ENCODE assay signal across 8 cellular contexts in the genomic region with DNA sequence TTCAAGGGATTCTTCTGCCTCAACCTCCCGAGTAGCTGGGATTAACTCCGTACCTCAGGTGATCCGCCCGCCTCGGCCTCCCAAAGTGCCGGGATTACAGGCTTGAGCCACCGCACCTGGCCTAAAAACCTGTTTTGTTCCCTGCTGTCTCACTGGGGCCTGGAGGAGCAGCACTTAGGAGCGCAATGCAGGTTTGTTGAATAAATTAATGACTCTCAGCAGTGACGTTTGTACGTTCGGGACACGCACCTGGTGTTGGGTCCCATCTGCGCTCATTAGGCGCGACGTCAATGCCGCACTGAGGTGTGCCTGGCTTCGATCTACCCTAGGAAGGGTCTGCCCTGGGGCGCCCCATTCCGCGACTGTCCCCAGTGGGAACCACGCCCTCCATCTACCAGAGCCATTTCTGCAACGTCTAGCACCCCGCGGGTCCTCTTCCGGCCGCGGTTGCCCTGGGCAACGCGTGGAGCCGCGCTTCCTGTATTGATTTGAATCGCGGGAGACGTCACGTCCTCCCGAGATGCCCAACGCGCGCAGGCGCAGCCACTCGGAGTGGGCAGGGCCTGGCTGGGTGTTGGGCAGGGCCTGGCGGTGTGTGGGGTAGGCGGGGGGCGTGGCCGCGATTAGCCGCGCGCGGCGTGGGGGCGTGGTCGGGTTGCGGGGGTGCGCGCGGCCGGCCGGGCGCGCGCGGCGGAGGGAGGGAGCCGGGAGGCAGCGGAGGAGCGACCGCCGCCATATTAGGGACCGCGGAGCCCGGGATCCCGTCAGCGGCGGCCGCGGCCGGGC. TPM values are rescaled to one million over a fixed set of nuclear protein-coding genes. Genes with fewer than 3 reads are reported as not detected.
DNase-seq lines count a peak whose midpoint lies in the region; ATAC-seq, FAIRE-seq and TF ChIP-seq lines count a peak whose summit lies in the region.

Gene FZR1 (plus strand): TSS at position 714 of the 786 bp plus-strand sequence. CDS start 16,679 bp downstream, outside the sequence.

- TSS peak; percentile 88 for BruUV-seq in A673 (replicated peaks; lab: Mats Ljungman, UMichigan)

- H3K27ac ChIP-seq in A673 (ENCODE audit: low read depth, low read length, poor library complexity, severe bottlenecking): peak within 1 kb of the TSS; percentile 90
- H3K27ac ChIP-seq in VCaP: peak within 1 kb of the TSS; percentile 85
- H3K27ac ChIP-seq in breast epithelium: peak within 1 kb of the TSS; percentile 95 to 98
- peak within 1 kb of the TSS; percentile 66 for H3K27ac ChIP-seq in iPS-20b (ENCODE audit: low read length)
- H3K27ac ChIP-seq in small intestine (ENCODE audit: low read depth in 1 of 2, low read length in 1 of 2): peak within 1 kb of the TSS; percentile 91

- 1 to 2% (median 1%) methylated on average over 56 to 79 of the region's 79 CpGs for WGBS in small intestine, 3 donors

- H3K9me3 ChIP-seq in A673 (ENCODE audit: low read depth, low read length, poor library complexity, severe bottlenecking): no peaks in the 10 kb centered on the region
- no peaks in the 10 kb centered on the region for H3K9me3 ChIP-seq in breast epithelium
- no peaks in the 10 kb centered on the region for H3K9me3 ChIP-seq in iPS-20b (ENCODE audit: insufficient read depth, low read depth, low read length)
- no peaks in the 10 kb centered on the region for H3K9me3 ChIP-seq in small intestine (ENCODE audit: control insufficient read depth, low read depth)

- intact Hi-C loops in A673 (cut with micrococcal nuclease; ENCODE audit: unreplicated experiment): no loop called here
- intact Hi-C loops in breast epithelium (cut with DNase I; ENCODE audit: low total_unique reads): no loop called here

- H3K4me3 ChIP-seq in A673 (ENCODE audit: low read depth, low read length, poor library complexity, severe bottlenecking): peak within 1 kb of the TSS; percentile 99
- peak within 1 kb of the TSS; percentile 86 to 100 (median 91) for H3K4me3 ChIP-seq in breast epithelium
- peak within 1 kb of the TSS; percentile 76 for H3K4me3 ChIP-seq in iPS-20b (ENCODE audit: low read length)
- H3K4me3 ChIP-seq in small intestine (ENCODE audit: low read depth in 1 of 2, low read length in 2 of 2): peak within 1 kb of the TSS; percentile 96

- FAIRE-seq in small intestine (lab: Jason Lieb, UNC): no peak

- H3K4me1 ChIP-seq in A673 (ENCODE audit: insufficient read depth, low read length, poor library complexity, severe bottlenecking): peaks cover 23% of the 10 kb centered on the region
- peaks cover 0 to 9% of the 10 kb centered on the region in 2 donors for H3K4me1 ChIP-seq in breast epithelium
- H3K4me1 ChIP-seq in iPS-20b (ENCODE audit: insufficient read depth, low read length): no peaks in the 10 kb centered on the region
- peaks cover 0 to 4% of the 10 kb centered on the region in 2 donors for H3K4me1 ChIP-seq in small intestine (ENCODE audit: control insufficient read depth in 2 of 2, insufficient read depth in 1 of 2, low read depth in 1 of 2, low read length in 1 of 2)

- POLR2A ChIA-PET in A673 (lab: Charles Lee; ENCODE audit: low non-redundant PET): no interaction called here

- peaks cover 20% of the 10 kb centered on the region for H3K36me3 ChIP-seq in A673 (ENCODE audit: insufficient read depth, low read length, poor library complexity, severe bottlenecking)
- no peaks in the 10 kb centered on the region for H3K36me3 ChIP-seq in breast epithelium
- H3K36me3 ChIP-seq in iPS-20b (ENCODE audit: insufficient read depth, low read depth, low read length): peaks cover 12% of the 10 kb centered on the region
- peaks cover 2% of the 10 kb centered on the region in 2 donors for H3K36me3 ChIP-seq in small intestine (ENCODE audit: control insufficient read depth in 2 of 2, insufficient read depth in 2 of 2, low read length in 2 of 2)

- TF ChIP-seq CTCF in A673 (conservative IDR thresholded peaks at IDR 0.05; ENCODE audit: low read depth, low read length) (0 out of 2 replicates have a peak, but pooled peaks have one; percentile 5), VCaP (conservative IDR thresholded peaks at IDR 0.05) (no peak), breast epithelium (IDR thresholded peaks at IDR 0.05) (no peak)

- CTCF ChIA-PET in A673 (lab: Charles Lee): interaction anchor here (0.6 kb wide), 1 partner anchor 20 kb away, joined by 7 read pairs; no protein-coding TSS in a partner anchor

- TF ChIP-seq POLR2A in breast epithelium (IDR thresholded peaks at IDR 0.05): peak; percentile 74

- peak; percentile 99 for DNase-seq in A673 (ENCODE audit: low spot score)
- peak; percentile 99 for DNase-seq in NCI-H2196 (lab: John Stamatoyannopoulos, UW; ENCODE audit: unreplicated experiment)
- DNase-seq in breast epithelium (ENCODE audit: low spot score in 2 of 2): peak; percentile 99
- peak; percentile 99 for DNase-seq in small intestine

- no peaks in the 10 kb centered on the region for H3K27me3 ChIP-seq in A673 (replicated peaks; ENCODE audit: insufficient read depth, low read depth, low read length, poor library complexity)
- H3K27me3 ChIP-seq in breast epithelium: no peaks in the 10 kb centered on the region
- H3K27me3 ChIP-seq in iPS-20b (ENCODE audit: insufficient read depth, low read length): no peaks in the 10 kb centered on the region
- H3K27me3 ChIP-seq in small intestine (ENCODE audit: control insufficient read depth in 2 of 2, insufficient read depth in 2 of 2, low read length in 2 of 2): no peaks in the 10 kb centered on the region

- H3K9ac ChIP-seq in iPS-20b (ENCODE audit: low read depth, low read length): peak within 1 kb of the TSS; percentile 82

- ATAC-seq in GM18868 (IDR thresholded peaks at IDR 0.05; ENCODE audit: unreplicated experiment): peak; percentile 86
- ATAC-seq in HG03108 (IDR thresholded peaks at IDR 0.05; ENCODE audit: unreplicated experiment): peak; percentile 83

RNA-seq across cellular contexts. Expression of gene FZR1, which starts in this region (rescaled TPM):
- total RNA-seq in A673 (2021) (87.4 and 87.5 TPM in 2 replicates), breast epithelium (10 to 100 TPM; 15.8 to 28.7 (median 26.5) TPM)
- 10 to 100 TPM; 29.5 to 33.1 (median 32.1) TPM for polyA plus RNA-seq in small intestine

Comparison
In these comparisons a context has a peak if more than half of its experiments do, and no peak if none do; other contexts are left out.
1. Peak in every context shown above with its lines: DNase-seq, ATAC-seq, H3K4me3 ChIP-seq and H3K27ac ChIP-seq.